Comparison of ENCODE assay signal across 8 cellular contexts in genomic region chr13:32045963-32046785, GRCh38. TPM values are rescaled to one million over a fixed set of nuclear protein-coding genes. Genes with fewer than 3 reads are reported as not detected.
A peak's percentile ranks its signal among the peaks of the same experiment; 100 is the strongest.
DNase-seq lines count a peak whose midpoint lies in the region; ATAC-seq and TF ChIP-seq lines count a peak whose summit lies in the region.

No MANE protein-coding gene starts in this region.

- peak overlapping the region; percentile 48 for H3K27ac Mint-ChIP-seq in activated B cell treated with CpG ODN at 0.5 μM for 24 hours

- peak overlapping the region; percentile 32 for H3K27ac ChIP-seq in BLaER1
- peak overlapping the region; percentile 65 for H3K27ac ChIP-seq in substantia nigra (ENCODE audit: low read depth, low read length, poor library complexity, severe bottlenecking)
- no peak overlapping the region for H3K27ac ChIP-seq in RWPE1

- no peaks in the 10 kb centered on the region for H3K27me3 ChIP-seq in BLaER1

- H3K4me3 Mint-ChIP-seq in activated B cell treated with CpG ODN at 0.5 μM for 24 hours = peak overlapping the region; percentile 63

- in situ Hi-C loops in KBM-7 (cut with MboI; ENCODE audit: low pct_unique_long_range_greater_than_20kb, low sequenced_read_pairs) = no loop called here

- H3K9ac ChIP-seq in BLaER1 = no peak overlapping the region

- no peaks in the 10 kb centered on the region for H3K9me3 ChIP-seq in BLaER1

- H3K36me3 Mint-ChIP-seq in activated B cell treated with CpG ODN at 0.5 μM for 24 hours (ENCODE audit: low read depth) = no peaks in the 10 kb centered on the region

- peaks cover 42% of the 10 kb centered on the region for H3K4me1 Mint-ChIP-seq in activated B cell treated with CpG ODN at 0.5 μM for 24 hours

- H4K20me1 ChIP-seq in BLaER1 = no peaks in the 10 kb centered on the region

- ATAC-seq in activated B cell treated with CpG ODN at 0.5 μM for 24 hours (ENCODE audit: low read depth) (peak; percentile 54), left ventricle myocardium superior (peak; percentile 65)

- H3K4me1 ChIP-seq in BLaER1 = peaks cover 33% of the 10 kb centered on the region

- no peak overlapping the region for H3K4me3 ChIP-seq in BLaER1

- TF ChIP-seq CTCF in activated B cell treated with CpG ODN at 0.5 μM for 24 hours (IDR thresholded peaks at IDR 0.05) (no peak), RWPE1 (conservative IDR thresholded peaks at IDR 0.05; ENCODE audit: low read depth) (no peak)

- POLR2A ChIA-PET in activated B cell treated with CpG ODN at 0.5 μM for 24 hours (lab: Charles Lee) (interaction anchor here (1.6 kb wide), 1 partner anchor 269 kb away, joined by 6 read pairs; the partner anchor contains the start of genes BRCA2 and ZAR1L), RWPE1 (lab: Yijun Ruan, JAX; ENCODE audit: low non-redundant PET) (no interaction called here)

- intact Hi-C loops in activated B cell treated with CpG ODN at 0.5 μM for 24 hours (cut with micrococcal nuclease) = loop anchor here (2.0 kb wide), 1 partner anchor 15 kb away; the partner anchor contains the start of gene FRY
- intact Hi-C loops in left ventricle myocardium superior (cut with micrococcal nuclease) = no loop called here

- CTCF ChIA-PET in activated B cell treated with CpG ODN at 0.5 μM for 24 hours (lab: Charles Lee) (interaction anchor here (1.0 kb wide), 1 partner anchor 9 kb away, joined by 3 read pairs; no protein-coding TSS in a partner anchor), RWPE1 (lab: Yijun Ruan, JAX) (interaction anchor here (0.7 kb wide), 1 partner anchor 132 kb away, joined by 3 read pairs; no protein-coding TSS in a partner anchor)

- H3K36me3 ChIP-seq in BLaER1 = no peaks in the 10 kb centered on the region

- DNase-seq in KBM-7 (peak; percentile 88), activated B cell treated with CpG ODN at 0.5 μM for 24 hours (no peak), left ventricle myocardium superior (no peak), substantia nigra (lab: John Stamatoyannopoulos, UW) (peak in 12 of 49 donors; percentile 3 to 54 (median 22)), RWPE1 (ENCODE audit: low spot score) (no peak), iPS-NIHi11 (ENCODE audit: low spot score) (no peak)
- DNase-seq in activated CD4-positive, alpha-beta T cell treated with anti-CD3 and anti-CD28 coated beads for 1 hour = no peak

- H3K4me2 ChIP-seq in BLaER1 = peak overlapping the region; percentile 40

- H3K9me3 Mint-ChIP-seq in activated B cell treated with CpG ODN at 0.5 μM for 24 hours = no peaks in the 10 kb centered on the region

- no peaks in the 10 kb centered on the region for H3K27me3 Mint-ChIP-seq in activated B cell treated with CpG ODN at 0.5 μM for 24 hours

RNA-seq across cellular contexts. Expression of gene FRY, which starts 14.6 kb away (rescaled TPM):
- total RNA-seq in activated B cell treated with CpG ODN at 0.5 μM for 24 hours (4.7 and 4.8 TPM in 2 replicates), left ventricle myocardium superior (153 TPM)

Comparison
In these comparisons a context has a peak if more than half of its experiments do, and no peak if none do; other contexts are left out.
1. RNA of gene FRY, which starts 14.6 kb away (total RNA-seq): 153 TPM in left ventricle myocardium superior (single experiment); 4.7 to 4.8 TPM in activated B cell treated with CpG ODN at 0.5 μM for 24 hours; every median in the first group is over 10 times any median in the second.